Comparison of ENCODE assay signal across 1 cellular context in genomic region chr11:63832336-63832735, GRCh38.
TF ChIP-seq lines count a peak whose summit lies in the region.

No MANE protein-coding gene starts in this region.

TF ChIP-seq in H1, 55 proteins besides CTCF, POLR2A, EP300 and RAD21:
- TF ChIP-seq SIRT6 (IDR thresholded peaks at IDR 0.05; ENCODE audit: low read length): no peak
- no peak for TF ChIP-seq CBX5 (IDR thresholded peaks at IDR 0.05; ENCODE audit: low read depth, low read length)
- TF ChIP-seq GTF2F1 (IDR thresholded peaks at IDR 0.05; ENCODE audit: borderline replicate concordance, low read depth, low read length): no peak
- no peak for TF ChIP-seq POLR2AphosphoS5 (IDR thresholded peaks at IDR 0.05; ENCODE audit: low read depth, low read length)
- no peak for TF ChIP-seq SIX5 (IDR thresholded peaks at IDR 0.05; ENCODE audit: low read depth, low read length)
- no peak for TF ChIP-seq NRF1 (IDR thresholded peaks at IDR 0.05; ENCODE audit: low read depth, low read length)
- no peak for TF ChIP-seq SAP30 (IDR thresholded peaks at IDR 0.05; ENCODE audit: insufficient read depth, insufficient replicate concordance, low read length)
- no peak for TF ChIP-seq JUN (IDR thresholded peaks at IDR 0.05; ENCODE audit: low read depth, low read length)
- no peak for TF ChIP-seq HDAC2 (IDR thresholded peaks at IDR 0.05; ENCODE audit: borderline replicate concordance in 1 of 2, low read depth in 2 of 2, low read length in 2 of 2)
- no peak for TF ChIP-seq RFX5 (IDR thresholded peaks at IDR 0.05; ENCODE audit: borderline replicate concordance, low read depth, low read length)
- TF ChIP-seq TCF12 (IDR thresholded peaks at IDR 0.05; ENCODE audit: low read depth, low read length): no peak
- TF ChIP-seq SP2 (IDR thresholded peaks at IDR 0.05; ENCODE audit: low read length): no peak
- TF ChIP-seq KDM1A (IDR thresholded peaks at IDR 0.05; ENCODE audit: borderline replicate concordance, low read length): no peak
TF ChIP-seq in H1: peak in this region for 0.
